In the genomic region with DNA sequence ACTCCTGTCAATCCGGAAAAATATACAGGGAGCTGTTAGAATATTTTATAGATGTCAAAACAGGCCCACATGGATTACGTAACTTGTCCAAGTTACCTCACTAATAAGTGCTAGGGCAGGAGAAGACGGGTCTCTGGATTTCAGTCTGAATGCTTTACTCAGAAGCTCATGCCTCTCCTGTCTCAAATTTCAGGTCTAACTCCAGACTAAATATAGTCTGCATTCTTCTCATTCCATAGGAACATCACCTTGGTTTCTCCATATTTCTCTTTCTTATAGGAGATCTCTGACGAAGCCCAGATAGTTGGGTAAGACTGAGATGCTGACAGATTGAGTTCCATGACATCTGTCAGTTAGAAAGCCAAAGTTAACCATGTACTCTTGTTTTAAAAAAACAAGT, we compare ENCODE assay signal across 14 cellular contexts.
A peak's percentile ranks its signal among the peaks of the same experiment; 100 is the strongest.
DNase-seq lines count a peak whose midpoint lies in the region; ATAC-seq, FAIRE-seq and TF ChIP-seq lines count a peak whose summit lies in the region.
"Had no signal": no experiment of that assay in that cellular context is flagged by ENCODE, and none has a peak within 500 bp of the region (broad histone marks: within the 10 kb centered on the region; RNA-seq: fewer than 3 reads in every experiment).

No MANE protein-coding gene starts in this region.

- intact Hi-C loops in HepG2 (cut with micrococcal nuclease; ENCODE audit: unreplicated experiment) = no loop called here
- intact Hi-C loops in right lobe of liver (cut with DNase I) = no loop called here
- intact Hi-C loops in activated CD4-positive, alpha-beta memory T cell treated with anti-CD3 and anti-CD28 coated beads for 36 hours (cut with micrococcal nuclease) = loop anchor here (10.0 kb wide), 1 partner anchor 113 kb away; no protein-coding TSS in a partner anchor

- H3K36me3 Mint-ChIP-seq in astrocyte (ENCODE audit: low read depth, unreplicated experiment) = peaks cover 13% of the 10 kb centered on the region
- peaks cover 4% of the 10 kb centered on the region for H3K36me3 Mint-ChIP-seq in activated CD4-positive, alpha-beta memory T cell treated with anti-CD3 and anti-CD28 coated beads for 36 hours

- TF ChIP-seq POLR2A in HepG2 (IDR thresholded peaks at IDR 0.05; ENCODE audit: insufficient read depth in 1 of 2, low read depth in 2 of 2, low read length in 2 of 2) (no peak), right lobe of liver (IDR thresholded peaks at IDR 0.05) (no peak)

- H3K4me3 Mint-ChIP-seq in astrocyte (ENCODE audit: unreplicated experiment) = peak overlapping the region; percentile 28
- H3K4me3 Mint-ChIP-seq in activated CD4-positive, alpha-beta memory T cell treated with anti-CD3 and anti-CD28 coated beads for 36 hours = no peak overlapping the region

- peak overlapping the region; percentile 94 for H3K27ac Mint-ChIP-seq in astrocyte (ENCODE audit: unreplicated experiment)
- H3K27ac Mint-ChIP-seq in activated CD4-positive, alpha-beta memory T cell treated with anti-CD3 and anti-CD28 coated beads for 36 hours = no peak overlapping the region

- H3K4me2 ChIP-seq in HepG2 (ENCODE audit: low read depth, low read length) (no peak overlapping the region), astrocyte (ENCODE audit: low read length) (peak overlapping the region; percentile 45)

- H3K27me3 ChIP-seq in HepG2 (ENCODE audit: control insufficient read depth in 1 of 2, insufficient read depth in 2 of 2, low read length in 2 of 2) (no peaks in the 10 kb centered on the region), right lobe of liver (no peaks in the 10 kb centered on the region), astrocyte (ENCODE audit: insufficient read depth, low read length) (no peaks in the 10 kb centered on the region)
- H3K27me3 ChIP-seq: upper lobe of left lung had no signal

- CTCF ChIA-PET in HepG2 (lab: Yijun Ruan, JAX; ENCODE audit: low intra/inter-chr PET ratio, low total read pairs) = no interaction called here
- CTCF ChIA-PET in activated CD4-positive, alpha-beta memory T cell treated with anti-CD3 and anti-CD28 coated beads for 36 hours (lab: Charles Lee) = interaction anchor here (0.7 to 1.8 kb wide), 2 partner anchors 111 to 120 kb away, joined by 3 to 5 read pairs; no protein-coding TSS in a partner anchor

- in situ Hi-C loops in HepG2 (cut with HindIII; ENCODE audit: extremely low pct_ligation_motif_present, low pct_unique_long_range_greater_than_20kb) = loop anchor here (10.0 kb wide), 1 partner anchor 113 kb away; no protein-coding TSS in a partner anchor

- H3K27me3 Mint-ChIP-seq in astrocyte (ENCODE audit: low read depth, unreplicated experiment) = no peaks in the 10 kb centered on the region
- no peaks in the 10 kb centered on the region for H3K27me3 Mint-ChIP-seq in activated CD4-positive, alpha-beta memory T cell treated with anti-CD3 and anti-CD28 coated beads for 36 hours

- H3K36me3 ChIP-seq in HepG2 (replicated peaks in 1 of 2; ENCODE audit: control insufficient read depth in 1 of 2, insufficient read depth in 2 of 2, low read length in 2 of 2) = no peaks in the 10 kb centered on the region
- H3K36me3 ChIP-seq in right lobe of liver = no peaks in the 10 kb centered on the region
- no peaks in the 10 kb centered on the region for H3K36me3 ChIP-seq in astrocyte (ENCODE audit: insufficient read depth, low read length)
- H3K36me3 ChIP-seq: upper lobe of left lung had no signal

- H3K9me3 ChIP-seq in HepG2 (ENCODE audit: low read length) (no peaks in the 10 kb centered on the region), right lobe of liver (no peaks in the 10 kb centered on the region), astrocyte (ENCODE audit: insufficient read depth, low read depth, low read length) (no peaks in the 10 kb centered on the region)
- H3K9me3 ChIP-seq: upper lobe of left lung had no signal

- H3K4me3 ChIP-seq in HepG2 (replicated peaks in 1 of 3; ENCODE audit: insufficient read depth in 1 of 3, low read depth in 2 of 3, low read length in 3 of 3) = no peak overlapping the region
- no peak overlapping the region for H3K4me3 ChIP-seq in right lobe of liver
- H3K4me3 ChIP-seq in astrocyte (ENCODE audit: insufficient read depth, low read depth, low read length) = no peak overlapping the region
- H3K4me3 ChIP-seq: upper lobe of left lung had no signal

- no peak for ATAC-seq in HepG2
- no peak for ATAC-seq in right lobe of liver
- no peak for ATAC-seq in GM18867 (IDR thresholded peaks at IDR 0.05; ENCODE audit: unreplicated experiment)
- ATAC-seq: left lobe of liver had no signal

- TF ChIP-seq RAD21 in HepG2 (CRISPR knock-in tag; IDR thresholded peaks at IDR 0.05) = no peak

- H3K79me2 ChIP-seq in HepG2 (ENCODE audit: insufficient read depth, low read length) = no peaks in the 10 kb centered on the region
- H3K79me2 ChIP-seq in astrocyte (ENCODE audit: insufficient read depth, low read length) = no peaks in the 10 kb centered on the region

- BruUV-seq in HepG2 (replicated peaks; lab: Mats Ljungman, UMichigan) = no TSS peak

- H4K20me1 ChIP-seq in HepG2 (ENCODE audit: insufficient read depth, low read length) (no peaks in the 10 kb centered on the region), astrocyte (ENCODE audit: insufficient read depth, low read length) (no peaks in the 10 kb centered on the region)

- H3K27ac ChIP-seq in HepG2 (ENCODE audit: extremely low read length, insufficient read depth, low read length) = no peak overlapping the region
- H3K27ac ChIP-seq in right lobe of liver = no peak overlapping the region
- no peak overlapping the region for H3K27ac ChIP-seq in astrocyte (ENCODE audit: low read depth, low read length)
- H3K27ac ChIP-seq: upper lobe of left lung had no signal

- H2AFZ ChIP-seq in HepG2 (ENCODE audit: low read length) = no peak overlapping the region
- H2AFZ ChIP-seq in astrocyte (ENCODE audit: low read depth, low read length) = no peak overlapping the region

- no peak for DNase-seq in HepG2 (ENCODE audit: low spot score)
- DNase-seq in right lobe of liver = no peak
- DNase-seq in astrocyte (ENCODE audit: low read depth) = peak; percentile 89
- DNase-seq in iris pigment epithelial cell (ENCODE audit: low read depth) = peak; percentile 95
- no peak for DNase-seq in NCI-H1048 (lab: John Stamatoyannopoulos, UW)
- no peak for DNase-seq in activated CD4-positive, alpha-beta memory T cell treated with anti-CD3 and anti-CD28 coated beads for 36 hours
- DNase-seq in GM20000 (ENCODE audit: low spot score) = no peak
- DNase-seq: activated gamma-delta T cell treated with Interleukin-2 at 50 U/mL for 16 hours, NCI-H2081 treated with DMSO at 0.1 percent for 48 hours, upper lobe of left lung had no signal

- POLR2A ChIA-PET in HepG2 (lab: Yijun Ruan, JAX) = no interaction called here
- POLR2A ChIA-PET in activated CD4-positive, alpha-beta memory T cell treated with anti-CD3 and anti-CD28 coated beads for 36 hours (lab: Charles Lee) = no interaction called here

- peaks cover 22% of the 10 kb centered on the region for H3K4me1 Mint-ChIP-seq in astrocyte (ENCODE audit: low read depth, unreplicated experiment)
- H3K4me1 Mint-ChIP-seq in activated CD4-positive, alpha-beta memory T cell treated with anti-CD3 and anti-CD28 coated beads for 36 hours (ENCODE audit: low read depth) = no peaks in the 10 kb centered on the region

- no peak overlapping the region for H3K9ac ChIP-seq in HepG2 (ENCODE audit: insufficient read depth, low read depth, low read length)
- H3K9ac ChIP-seq in astrocyte (ENCODE audit: low read length) = no peak overlapping the region

- H3K4me1 ChIP-seq in HepG2 (ENCODE audit: insufficient read depth, low read length) (no peaks in the 10 kb centered on the region), right lobe of liver (no peaks in the 10 kb centered on the region), astrocyte (ENCODE audit: insufficient read depth, low read length) (peaks cover 8% of the 10 kb centered on the region)
- H3K4me1 ChIP-seq: upper lobe of left lung had no signal

- TF ChIP-seq EP300 in HepG2 (IDR thresholded peaks at IDR 0.05; ENCODE audit: low read depth in 2 of 2, low read length in 2 of 2) (no peak), HepG2 (CRISPR knock-in tag; IDR thresholded peaks at IDR 0.05; ENCODE audit: borderline replicate concordance) (no peak)

- TF ChIP-seq CTCF in HepG2 (CRISPR knock-in tag; IDR thresholded peaks at IDR 0.05) = no peak
- TF ChIP-seq CTCF in right lobe of liver (IDR thresholded peaks at IDR 0.05) = no peak
- TF ChIP-seq CTCF in astrocyte (IDR thresholded peaks at IDR 0.05; ENCODE audit: insufficient read depth, low read depth, low read length) = no peak
- TF ChIP-seq CTCF in GM20000 (IDR thresholded peaks at IDR 0.05; ENCODE audit: extremely low read depth, missing control alignments) = no peak

- no peak for FAIRE-seq in HepG2 (lab: Jason Lieb, UNC)
- peak; percentile 66 for FAIRE-seq in astrocyte (lab: Jason Lieb, UNC)
- FAIRE-seq: colon, frontal cortex had no signal

- H3K9me3 Mint-ChIP-seq in astrocyte (ENCODE audit: unreplicated experiment) = no peaks in the 10 kb centered on the region
- no peaks in the 10 kb centered on the region for H3K9me3 Mint-ChIP-seq in activated CD4-positive, alpha-beta memory T cell treated with anti-CD3 and anti-CD28 coated beads for 36 hours

- WGBS in HepG2 (ENCODE audit: low lambda C conversion rate) = 87% methylated on average over 4 of the region's 4 CpGs
- WGBS in right lobe of liver (ENCODE audit: insufficient coverage, low coverage, low lambda C conversion rate, missing lambda C conversion rate) = 77% methylated on average over 3 of the region's 4 CpGs

TF ChIP-seq in HepG2, 621 proteins besides CTCF, POLR2A, EP300 and RAD21 (continues in another document):
- TF ChIP-seq MAZ (IDR thresholded peaks at IDR 0.05; ENCODE audit: borderline replicate concordance, low read depth, low read length) (no peak), MAZ (CRISPR knock-in tag; IDR thresholded peaks at IDR 0.05; ENCODE audit: low read depth) (no peak), HOXA5 (CRISPR knock-in tag; IDR thresholded peaks at IDR 0.05) (no peak), NCOR1 (IDR thresholded peaks at IDR 0.05; ENCODE audit: borderline replicate concordance, low read length) (no peak), ZNF776 (CRISPR knock-in tag; IDR thresholded peaks at IDR 0.05) (no peak), KDM1A (CRISPR knock-in tag; IDR thresholded peaks at IDR 0.05) (no peak)

Comparison
In these comparisons a context has a peak if more than half of its experiments do, and no peak if none do; other contexts are left out.
1. DNase-seq: peak in astrocyte (single experiment) and iris pigment epithelial cell (single experiment); none in HepG2 (single experiment), right lobe of liver (0 of 3), NCI-H1048 (single experiment), activated CD4-positive, alpha-beta memory T cell treated with anti-CD3 and anti-CD28 coated beads for 36 hours (single experiment) and GM20000 (single experiment).